Comparison of ENCODE assay signal across 9 cellular contexts in genomic region chr6:26520088-26520839, GRCh38. TPM values are rescaled to one million over a fixed set of nuclear protein-coding genes. Genes with fewer than 3 reads are reported as not detected.
A peak's percentile ranks its signal among the peaks of the same experiment; 100 is the strongest.
DNase-seq lines count a peak whose midpoint lies in the region; ATAC-seq and TF ChIP-seq lines count a peak whose summit lies in the region.
"Had no signal": no experiment of that assay in that cellular context is flagged by ENCODE, and none has a peak within 500 bp of the region (broad histone marks: within the 10 kb centered on the region; RNA-seq: fewer than 3 reads in every experiment).

No MANE protein-coding gene starts in this region.

- no peaks in the 10 kb centered on the region for H3K9me2 ChIP-seq in OCI-LY1 (ENCODE audit: low read depth, low read length)

- H3K4me3 ChIP-seq in CD4-positive, alpha-beta memory T cell (ENCODE audit: low read length in 2 of 2) = peak overlapping the region; percentile 45 to 55
- H3K4me3 ChIP-seq in OCI-LY1 (ENCODE audit: low read depth, low read length, poor library complexity, severe bottlenecking) (peak overlapping the region; percentile 58), lower lobe of right lung (peak overlapping the region; percentile 66), suprapubic skin (peak overlapping the region; percentile 66)

- peak overlapping the region; percentile 91 to 98 (median 96) for H3K27ac Mint-ChIP-seq in CD4-positive, alpha-beta memory T cell

- no peaks in the 10 kb centered on the region for H3F3A ChIP-seq in OCI-LY1 (ENCODE audit: insufficient read depth, low read length)

- peaks cover 8% of the 10 kb centered on the region for H3K4me1 ChIP-seq in CD4-positive, alpha-beta memory T cell (ENCODE audit: insufficient read depth, low read length)
- peaks cover 44% of the 10 kb centered on the region for H3K4me1 ChIP-seq in OCI-LY1 (ENCODE audit: insufficient read depth, low read length, severe bottlenecking)
- H3K4me1 ChIP-seq in lower lobe of right lung = peaks cover 22% of the 10 kb centered on the region
- H3K4me1 ChIP-seq in suprapubic skin = peaks cover 29% of the 10 kb centered on the region

- TF ChIP-seq CTCF in OCI-LY1 (IDR thresholded peaks at IDR 0.05; ENCODE audit: low read length) (no peak), lower lobe of right lung (IDR thresholded peaks at IDR 0.05) (no peak), suprapubic skin (IDR thresholded peaks at IDR 0.05) (no peak)

- no peak for DNase-seq in CD4-positive, alpha-beta memory T cell
- DNase-seq in cerebellar cortex (ENCODE audit: low spot score) = peak; percentile 75
- DNase-seq in lower lobe of right lung = no peak
- DNase-seq in suprapubic skin (ENCODE audit: low spot score in 2 of 2) = peak in 1 of 2 donors; percentile 77
- DNase-seq in H4 (ENCODE audit: low spot score) = no peak

- H3K9me3 ChIP-seq in CD4-positive, alpha-beta memory T cell (ENCODE audit: control insufficient read depth in 1 of 2, low read length in 2 of 2) = no peaks in the 10 kb centered on the region
- H3K9me3 ChIP-seq in OCI-LY1 (ENCODE audit: low read length) (no peaks in the 10 kb centered on the region), lower lobe of right lung (no peaks in the 10 kb centered on the region), suprapubic skin (no peaks in the 10 kb centered on the region)

- peaks cover 25 to 44% (median 29%) of the 10 kb centered on the region in 4 donors for H3K4me1 Mint-ChIP-seq in CD4-positive, alpha-beta memory T cell

- peaks cover 0 to 8% (median 0%) of the 10 kb centered on the region in 8 donors for H3K9me3 Mint-ChIP-seq in CD4-positive, alpha-beta memory T cell

- H3K27me3 Mint-ChIP-seq in CD4-positive, alpha-beta memory T cell = peaks cover 1 to 2% of the 10 kb centered on the region in 2 donors

- H3K36me3 ChIP-seq in CD4-positive, alpha-beta memory T cell (ENCODE audit: insufficient read depth, low read length) = no peaks in the 10 kb centered on the region
- H3K36me3 ChIP-seq in OCI-LY1 (ENCODE audit: insufficient read depth, low read length) (no peaks in the 10 kb centered on the region), lower lobe of right lung (no peaks in the 10 kb centered on the region), suprapubic skin (no peaks in the 10 kb centered on the region)

- peak overlapping the region; percentile 77 for H3K4me2 ChIP-seq in OCI-LY1 (ENCODE audit: low read length)

- peak; percentile 38 for TF ChIP-seq EP300 in suprapubic skin (IDR thresholded peaks at IDR 0.05)

- peak overlapping the region; percentile 66 for H3K27ac ChIP-seq in CD4-positive, alpha-beta memory T cell (ENCODE audit: low read depth, low read length)
- H3K27ac ChIP-seq in OCI-LY1 (ENCODE audit: low read depth, low read length, poor library complexity, severe bottlenecking) = peak overlapping the region; percentile 83
- peak overlapping the region; percentile 98 for H3K27ac ChIP-seq in lower lobe of right lung
- peak overlapping the region; percentile 97 for H3K27ac ChIP-seq in suprapubic skin

- peaks cover 0 to 13% of the 10 kb centered on the region in 2 donors for H3K36me3 Mint-ChIP-seq in CD4-positive, alpha-beta memory T cell

- no peaks in the 10 kb centered on the region for H4K20me1 ChIP-seq in OCI-LY1 (ENCODE audit: insufficient read depth, low read length)

- POLR2A ChIA-PET in CD4-positive, alpha-beta memory T cell (lab: Charles Lee; ENCODE audit: partially characterized antibody) = interaction anchor here (0.7 to 5.3 kb wide), 13 partner anchors 10 to 488 kb away, joined by 3 to 77 read pairs (median 3); partner anchors contain the start of gene HMGN4

- peak overlapping the region; percentile 70 for H3K9ac ChIP-seq in OCI-LY1 (ENCODE audit: low read length)

- TF ChIP-seq POLR2A in suprapubic skin (IDR thresholded peaks at IDR 0.05) = no peak

- H3K4me3 Mint-ChIP-seq in CD4-positive, alpha-beta memory T cell = peak overlapping the region; percentile 73 to 83 (median 81)

- ATAC-seq in GM19438 (IDR thresholded peaks at IDR 0.05; ENCODE audit: low read depth, unreplicated experiment) = peak; percentile 26
- ATAC-seq in HG03457 (IDR thresholded peaks at IDR 0.05; ENCODE audit: unreplicated experiment) = peak; percentile 23
- ATAC-seq in lower lobe of right lung = peak; percentile 31 to 47

- no peaks in the 10 kb centered on the region for H3K79me2 ChIP-seq in OCI-LY1 (ENCODE audit: insufficient read depth, low read length)

- CTCF ChIA-PET in CD4-positive, alpha-beta memory T cell (lab: Charles Lee; ENCODE audit: partially characterized antibody) = interaction anchor here (1.1 to 3.1 kb wide), 5 partner anchors 12 to 64 kb away, joined by 3 to 8 read pairs (median 3); partner anchors contain the start of gene HMGN4

- no peaks in the 10 kb centered on the region for H3K27me3 ChIP-seq in CD4-positive, alpha-beta memory T cell (ENCODE audit: insufficient read depth, low read length)
- no peaks in the 10 kb centered on the region for H3K27me3 ChIP-seq in OCI-LY1 (ENCODE audit: insufficient read depth, low read length)
- H3K27me3 ChIP-seq in lower lobe of right lung (ENCODE audit: low read depth) = no peaks in the 10 kb centered on the region
- H3K27me3 ChIP-seq in suprapubic skin = no peaks in the 10 kb centered on the region

- WGBS in suprapubic skin = 37% methylated on average over 13 of the region's 22 CpGs

- intact Hi-C loops in CD4-positive, alpha-beta memory T cell (cut with micrococcal nuclease) = loop anchor here (2.0 to 5.0 kb wide), 4 partner anchors 63 to 178 kb away; partner anchors contain the start of genes BTN2A1, BTN3A1 and BTN3A3
- intact Hi-C loops in lower lobe of right lung (cut with DNase I) = no loop called here

- H2AFZ ChIP-seq in OCI-LY1 (ENCODE audit: low read length) = no peak overlapping the region

RNA-seq across cellular contexts. Expression of gene HMGN4, which starts 17.9 kb away (rescaled TPM):
- 100 to 1,000 TPM; 102 to 105 TPM for total RNA-seq in CD4-positive, alpha-beta memory T cell
- polyA plus RNA-seq in CD4-positive, alpha-beta memory T cell = 100 to 1,000 TPM; 154 to 305 TPM
- total RNA-seq in lower lobe of right lung = 42.9 TPM
- 10 to 100 TPM; 25.2 to 48.5 (median 34.5) TPM for total RNA-seq in suprapubic skin
- 88.8 and 104 TPM in 2 replicates for total RNA-seq in H4 (2014; rRNA removed; shearing (Covaris generic))

RNA-seq across cellular contexts. Expression of gene BTN1A1, which starts 20.2 kb away (rescaled TPM):
- total RNA-seq in CD4-positive, alpha-beta memory T cell = not detected
- under 1 TPM in 1 of 2 donors, not detected in 1; 0.08 TPM for polyA plus RNA-seq in CD4-positive, alpha-beta memory T cell
- total RNA-seq in lower lobe of right lung (not detected), suprapubic skin (not detected)
- total RNA-seq in H4 (2014; rRNA removed; shearing (Covaris generic)) = not detected in 2 replicates
- total RNA-seq: T-helper 2 cell treated with Interferon-gamma antibody and Interleukin-4, amounts not matched to agents 100 ng/mL and 5 ng/mL, for 36 hours had no signal
